In the genomic region with DNA sequence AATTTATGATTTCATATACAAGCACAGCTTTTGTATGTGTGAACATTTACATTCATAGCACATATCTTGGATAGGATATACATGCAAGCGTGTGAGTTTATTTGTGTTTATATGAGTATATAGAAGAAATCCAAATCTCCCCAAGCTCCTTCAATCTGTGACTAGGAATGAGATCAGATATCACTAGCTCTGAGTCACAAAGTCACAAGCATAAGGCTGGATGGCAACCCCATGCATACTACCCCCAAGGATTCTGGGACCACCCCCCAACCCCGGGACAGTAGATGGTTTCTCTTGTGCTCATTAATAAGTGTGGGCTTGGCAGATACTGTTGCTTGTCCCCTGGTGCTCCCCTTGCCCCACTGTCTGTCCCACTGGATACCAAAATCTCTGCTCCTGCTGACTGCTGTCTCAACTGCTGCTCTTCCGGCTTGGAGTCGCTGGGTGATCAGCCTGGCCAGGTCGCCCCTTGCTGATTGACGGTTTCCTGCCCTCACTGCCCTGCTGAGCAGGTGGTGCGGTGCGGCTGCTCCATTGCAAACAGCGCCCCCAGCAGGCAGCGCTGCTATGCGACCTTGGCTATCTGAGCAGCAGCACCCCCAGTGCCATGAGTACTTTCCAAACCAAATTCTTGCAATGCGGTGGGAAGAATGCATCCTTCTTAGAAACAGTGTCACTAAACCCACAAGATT, we compare ENCODE assay signal across 11 cellular contexts.
DNase-seq lines count a peak whose midpoint lies in the region; ATAC-seq and TF ChIP-seq lines count a peak whose summit lies in the region.
"Had no signal": no experiment of that assay in that cellular context is flagged by ENCODE, and none has a peak within 500 bp of the region (broad histone marks: within the 10 kb centered on the region; RNA-seq: fewer than 3 reads in every experiment).

No MANE protein-coding gene starts in this region.

- H3K14ac ChIP-seq in trophoblast cell (ENCODE audit: low read length), result no peak overlapping the region

- H3K27ac ChIP-seq in endodermal cell (ENCODE audit: low read depth, low read length) (no peak overlapping the region), trophoblast cell (ENCODE audit: low read depth, low read length) (no peak overlapping the region), tibial artery (no peak overlapping the region)
- H3K27ac ChIP-seq: KMS-11, parathyroid adenoma had no signal

- ATAC-seq in HG03521 (IDR thresholded peaks at IDR 0.05; ENCODE audit: unreplicated experiment) (no peak), GM21786 (IDR thresholded peaks at IDR 0.05; ENCODE audit: unreplicated experiment) (no peak)

- peak; percentile 62 for TF ChIP-seq CTCF in GM10248 (IDR thresholded peaks at IDR 0.05; ENCODE audit: control extremely low read depth, extremely low read depth, low read depth, missing control alignments)
- peak; percentile 95 for TF ChIP-seq CTCF in endodermal cell (conservative IDR thresholded peaks at IDR 0.05)
- no peak for TF ChIP-seq CTCF in tibial artery (IDR thresholded peaks at IDR 0.05)

- H2BK12ac ChIP-seq in trophoblast cell (ENCODE audit: low read length), result no peak overlapping the region

- peaks cover 15 to 35% (median 15%) of the 10 kb centered on the region in 3 donors for H3K4me1 Mint-ChIP-seq in IgD-negative memory B cell
- peaks cover 20% of the 10 kb centered on the region for H3K4me1 Mint-ChIP-seq in endodermal cell

- intact Hi-C loops in tibial artery (cut with DNase I; ENCODE audit: low total_unique reads), result no loop called here

- no peak overlapping the region for H3K18ac ChIP-seq in trophoblast cell (ENCODE audit: low read length)

- H3K4ac ChIP-seq in trophoblast cell (ENCODE audit: low read depth, low read length), result no peak overlapping the region

- H3K9me3 Mint-ChIP-seq in IgD-negative memory B cell (peaks cover 0 to under 1% (median 0%) of the 10 kb centered on the region in 3 donors), endodermal cell (peaks cover 30% of the 10 kb centered on the region)

- H2AFZ ChIP-seq in trophoblast cell (ENCODE audit: insufficient read depth, low read length, poor library complexity), result no peak overlapping the region
- H2AFZ ChIP-seq: parathyroid adenoma had no signal

- H3K9ac ChIP-seq in endodermal cell (ENCODE audit: extremely low read depth, low read length, poor library complexity, severe bottlenecking), result no peak overlapping the region
- H3K9ac ChIP-seq in trophoblast cell (ENCODE audit: low read length), result no peak overlapping the region
- H3K9ac ChIP-seq: KMS-11, parathyroid adenoma had no signal

- no peak overlapping the region for H4K12ac ChIP-seq in trophoblast cell (ENCODE audit: low read depth, low read length)

- H4K8ac ChIP-seq in trophoblast cell (ENCODE audit: low read depth, low read length), result peak overlapping the region; percentile 25

- peaks cover 19% of the 10 kb centered on the region for H3K9me3 ChIP-seq in endodermal cell (ENCODE audit: control insufficient read depth, low read length)
- H3K9me3 ChIP-seq in trophoblast cell (ENCODE audit: insufficient read depth, low read depth, low read length), result peaks cover 3% of the 10 kb centered on the region
- H3K9me3 ChIP-seq in tibial artery, result no peaks in the 10 kb centered on the region

- DNase-seq in GM10248 (ENCODE audit: extremely low spot score), result peak; percentile 37
- peak; percentile 92 for DNase-seq in endodermal cell
- no peak for DNase-seq in trophoblast cell
- no peak for DNase-seq in DMS153 treated with DMSO at 0.1 percent for 48 hours (lab: John Stamatoyannopoulos, UW; ENCODE audit: unreplicated experiment)
- no peak for DNase-seq in tibial artery
- DNase-seq: activated CD4-positive, CD25-positive, alpha-beta regulatory T cell treated with anti-CD3 and anti-CD28 coated beads, Interleukin-2, amount 50 U/mL, for 72 hours had no signal

- no peak overlapping the region for H2BK5ac ChIP-seq in trophoblast cell (ENCODE audit: low read depth, low read length, poor library complexity)

- 88 to 90% methylated on average over 7 to 11 of the region's 12 CpGs for WGBS in endodermal cell (ENCODE audit: insufficient coverage in 1 of 2, insufficient read length in 1 of 2), 2 experiments
- WGBS in trophoblast cell (ENCODE audit: extremely low coverage, insufficient coverage, insufficient read length), result no CpG with 5 or more reads among the region's 12 CpGs

- H3K36me3 ChIP-seq in endodermal cell (ENCODE audit: control insufficient read depth, insufficient read depth, low read length), result no peaks in the 10 kb centered on the region
- no peaks in the 10 kb centered on the region for H3K36me3 ChIP-seq in trophoblast cell (ENCODE audit: control insufficient read depth in 1 of 2, insufficient read depth in 2 of 2, low read length in 2 of 2)
- no peaks in the 10 kb centered on the region for H3K36me3 ChIP-seq in tibial artery

- no peaks in the 10 kb centered on the region for H3K79me2 ChIP-seq in trophoblast cell (ENCODE audit: control insufficient read depth, insufficient read depth, low read length, poor library complexity)
- H3K79me2 ChIP-seq: parathyroid adenoma had no signal

- H3K4me1 ChIP-seq in endodermal cell (ENCODE audit: control insufficient read depth, insufficient read depth, low read length) (peaks cover 3% of the 10 kb centered on the region), trophoblast cell (ENCODE audit: control insufficient read depth in 1 of 2, insufficient read depth in 2 of 2, low read length in 2 of 2) (peaks cover 3 to 10% of the 10 kb centered on the region in 2 experiments), tibial artery (no peaks in the 10 kb centered on the region)

- CTCF ChIA-PET in GM10248 (lab: Yijun Ruan, JAX), result interaction anchor here (0.7 to 1.8 kb wide), 4 partner anchors 23 to 187 kb away, joined by 3 to 8 read pairs (median 4); no protein-coding TSS in a partner anchor

- peak overlapping the region in 3 of 4 donors; percentile 13 to 87 (median 63) for H3K4me3 Mint-ChIP-seq in IgD-negative memory B cell
- no peak overlapping the region for H3K4me3 Mint-ChIP-seq in endodermal cell

- H3K4me3 ChIP-seq in endodermal cell (ENCODE audit: low read length) (no peak overlapping the region), trophoblast cell (ENCODE audit: low read depth, low read length) (no peak overlapping the region), tibial artery (no peak overlapping the region)

- POLR2A ChIA-PET in GM10248 (lab: Yijun Ruan, JAX), result no interaction called here

- H3K79me1 ChIP-seq in trophoblast cell (ENCODE audit: low read length), result no peaks in the 10 kb centered on the region

- no peaks in the 10 kb centered on the region for H3K36me3 Mint-ChIP-seq in IgD-negative memory B cell
- peaks cover 53% of the 10 kb centered on the region for H3K36me3 Mint-ChIP-seq in endodermal cell (ENCODE audit: low read depth)

- H3K27me3 Mint-ChIP-seq in IgD-negative memory B cell (no peaks in the 10 kb centered on the region), endodermal cell (ENCODE audit: insufficient read depth) (no peaks in the 10 kb centered on the region)

- H3K23ac ChIP-seq in trophoblast cell (ENCODE audit: low read length), result no peak overlapping the region

- no peak overlapping the region for H2AK5ac ChIP-seq in trophoblast cell (ENCODE audit: low read length)

- H3K27me3 ChIP-seq in endodermal cell (ENCODE audit: control insufficient read depth, insufficient read depth, low read length, poor library complexity, severe bottlenecking) (no peaks in the 10 kb centered on the region), trophoblast cell (ENCODE audit: insufficient read depth, low read length) (no peaks in the 10 kb centered on the region), tibial artery (peaks cover 0 to 8% of the 10 kb centered on the region in 2 donors)

- no peak overlapping the region for H2BK120ac ChIP-seq in trophoblast cell (ENCODE audit: insufficient read depth, low read length, poor library complexity)

- H3K27ac Mint-ChIP-seq in IgD-negative memory B cell, result no peak overlapping the region
- H3K27ac Mint-ChIP-seq in endodermal cell, result peak overlapping the region; percentile 88

- H4K91ac ChIP-seq in trophoblast cell (ENCODE audit: low read depth, low read length), result no peak overlapping the region

- no peak overlapping the region for H3K4me2 ChIP-seq in trophoblast cell (ENCODE audit: low read length)
- H3K4me2 ChIP-seq: KMS-11 had no signal

Comparison
In these comparisons a context has a peak if more than half of its experiments do, and no peak if none do; other contexts are left out.
1. DNase-seq: peak in GM10248 (single experiment) and endodermal cell (single experiment); none in trophoblast cell (0 of 2), DMS153 treated with DMSO at 0.1 percent for 48 hours (single experiment) and tibial artery (0 of 2).
2. CTCF ChIP-seq: peak in GM10248 (single experiment) and endodermal cell (single experiment); none in tibial artery (0 of 2).